ENCODE assay signal across 9 cellular contexts in genomic region chr7:143382791-143383641, GRCh38. TPM values are rescaled to one million over a fixed set of nuclear protein-coding genes. Genes with fewer than 3 reads are reported as not detected.
A peak's percentile ranks its signal among the peaks of the same experiment; 100 is the strongest.
DNase-seq lines count a peak whose midpoint lies in the region; ATAC-seq, FAIRE-seq and TF ChIP-seq lines count a peak whose summit lies in the region.
"Had no signal": no experiment of that assay in that cellular context is flagged by ENCODE, and none has a peak within 500 bp of the region (broad histone marks: within the 10 kb centered on the region; RNA-seq: fewer than 3 reads in every experiment).

No MANE protein-coding gene starts in this region.

- no peak overlapping the region for H2AFZ ChIP-seq in Loucy (ENCODE audit: low read length)
- no peak overlapping the region for H2AFZ ChIP-seq in endothelial cell of umbilical vein (ENCODE audit: low read depth, low read length)

- TF ChIP-seq CTCF in AG04449 (IDR thresholded peaks at IDR 0.05; ENCODE audit: insufficient read depth, low read length, missing control alignments) (no peak), Loucy (conservative IDR thresholded peaks at IDR 0.05; ENCODE audit: low read length) (no peak), endothelial cell of umbilical vein (IDR thresholded peaks at IDR 0.05; ENCODE audit: extremely low read depth in 1 of 2, insufficient read depth in 1 of 2, low read depth in 1 of 2, low read length in 2 of 2) (no peak)

- no TSS peak for BruUV-seq in endothelial cell of umbilical vein (replicated peaks; lab: Mats Ljungman, UMichigan)

- no peaks in the 10 kb centered on the region for H3K27me3 Mint-ChIP-seq in natural killer cell treated with Interleukin-12 subunit alpha and Interleukin-12 subunit beta and Interleukin-15 and Interleukin-18, amount 100 ng/mL, for 72 hours

- H3K4me3 Mint-ChIP-seq in natural killer cell treated with Interleukin-12 subunit alpha and Interleukin-12 subunit beta and Interleukin-15 and Interleukin-18, amount 100 ng/mL, for 72 hours: peak overlapping the region; percentile 94

- DNase-seq in AG04449 (ENCODE audit: low read depth, low spot score) (no peak), endothelial cell of umbilical vein (ENCODE audit: low read depth, low spot score) (no peak), MV-4-11 (lab: John Stamatoyannopoulos, UW) (no peak), globus pallidus (ENCODE audit: low spot score) (no peak)
- DNase-seq in natural killer cell treated with Interleukin-12 subunit alpha and Interleukin-12 subunit beta and Interleukin-15 and Interleukin-18, amount 100 ng/mL, for 72 hours (ENCODE audit: low spot score): peak; percentile 44
- no peak for DNase-seq in activated CD4-positive, CD25-positive, alpha-beta regulatory T cell (lab: John Stamatoyannopoulos, UW)

- POLR2A ChIA-PET in AG04449 (lab: Yijun Ruan, JAX) (interaction anchor here (0.6 to 7.0 kb wide), 3 partner anchors 10 to 1741 kb away, joined by 3 to 104 read pairs (median 3); partner anchors contain the start of gene CASP2), endothelial cell of umbilical vein (lab: Charles Lee) (interaction anchor here (1.0 to 1.9 kb wide), 4 partner anchors 9 to 27 kb away, joined by 3 to 10 read pairs (median 5); no protein-coding TSS in a partner anchor)

- no peaks in the 10 kb centered on the region for H3F3A ChIP-seq in Loucy (ENCODE audit: low read depth)

- H3K9me3 ChIP-seq in Loucy (ENCODE audit: insufficient read depth, low read depth, low read length) (no peaks in the 10 kb centered on the region), endothelial cell of umbilical vein (replicated peaks; ENCODE audit: control insufficient read depth, insufficient read depth, low read length) (no peaks in the 10 kb centered on the region)

- H3K79me2 ChIP-seq in Loucy (ENCODE audit: insufficient read depth, low read length) (peaks cover 99% of the 10 kb centered on the region), endothelial cell of umbilical vein (ENCODE audit: control insufficient read depth, insufficient read depth, low read length) (peaks cover 84% of the 10 kb centered on the region)

- intact Hi-C loops in endothelial cell of umbilical vein (cut with micrococcal nuclease): loop anchor here (1.0 to 5.0 kb wide), 2 partner anchors 8 to 114 kb away; no protein-coding TSS in a partner anchor

- H3K9me2 ChIP-seq in Loucy (replicated peaks; ENCODE audit: low read depth, low read length): no peaks in the 10 kb centered on the region

- H3K9ac ChIP-seq in Loucy (ENCODE audit: low read depth, low read length, poor library complexity, severe bottlenecking) (peak overlapping the region; percentile 100), endothelial cell of umbilical vein (replicated peaks; ENCODE audit: extremely low read depth, insufficient read depth, low read length) (peak overlapping the region; percentile 96)

- H4K20me1 ChIP-seq in Loucy (ENCODE audit: insufficient read depth, low read length, poor library complexity, severe bottlenecking) (peaks cover 49% of the 10 kb centered on the region), endothelial cell of umbilical vein (replicated peaks; ENCODE audit: control insufficient read depth, extremely low read depth, insufficient read depth, low read length) (no peaks in the 10 kb centered on the region)

- peak overlapping the region in 1 of 2 donors; percentile 12 for H3K27ac Mint-ChIP-seq in natural killer cell treated with Interleukin-12 subunit alpha and Interleukin-12 subunit beta and Interleukin-15 and Interleukin-18, amount 100 ng/mL, for 72 hours

- no peaks in the 10 kb centered on the region for H3K9me1 ChIP-seq in endothelial cell of umbilical vein (replicated peaks; ENCODE audit: control insufficient read depth, extremely low read depth, insufficient read depth, low read length)

- ATAC-seq in natural killer cell treated with Interleukin-12 subunit alpha and Interleukin-12 subunit beta and Interleukin-15 and Interleukin-18, amount 100 ng/mL, for 72 hours: no peak
- ATAC-seq in HG02610 (IDR thresholded peaks at IDR 0.05; ENCODE audit: unreplicated experiment): no peak

- H3K4me3 ChIP-seq in AG04449 (ENCODE audit: low read depth, low read length) (peak overlapping the region; percentile 91), Loucy (ENCODE audit: low read length, poor library complexity, severe bottlenecking) (peak overlapping the region; percentile 98), endothelial cell of umbilical vein (replicated peaks in 1 of 3; ENCODE audit: insufficient read depth in 1 of 3, low read depth in 1 of 3, low read length in 3 of 3) (peak overlapping the region; percentile 76 to 94 (median 88))

- peaks cover 71% of the 10 kb centered on the region for H3K4me1 ChIP-seq in Loucy (ENCODE audit: insufficient read depth, low read length, poor library complexity, severe bottlenecking)
- H3K4me1 ChIP-seq in endothelial cell of umbilical vein (ENCODE audit: control insufficient read depth, extremely low read depth, insufficient read depth, low read length): peaks cover 61% of the 10 kb centered on the region

- H3K4me2 ChIP-seq in Loucy (ENCODE audit: low read depth, low read length, poor library complexity, severe bottlenecking) (peak overlapping the region; percentile 97), endothelial cell of umbilical vein (ENCODE audit: insufficient read depth, low read length) (peak overlapping the region; percentile 74)

- peaks cover 21 to 26% of the 10 kb centered on the region in 2 donors for H3K4me1 Mint-ChIP-seq in natural killer cell treated with Interleukin-12 subunit alpha and Interleukin-12 subunit beta and Interleukin-15 and Interleukin-18, amount 100 ng/mL, for 72 hours (ENCODE audit: low read depth in 2 of 2)

- H3K27me3 ChIP-seq in Loucy (ENCODE audit: insufficient read depth, low read length, poor library complexity, severe bottlenecking) (peaks cover 6% of the 10 kb centered on the region), endothelial cell of umbilical vein (ENCODE audit: control insufficient read depth in 2 of 2, insufficient read depth in 2 of 2, low read length in 2 of 2) (no peaks in the 10 kb centered on the region)

- no peaks in the 10 kb centered on the region for H3K36me3 Mint-ChIP-seq in natural killer cell treated with Interleukin-12 subunit alpha and Interleukin-12 subunit beta and Interleukin-15 and Interleukin-18, amount 100 ng/mL, for 72 hours

- TF ChIP-seq POLR2A in endothelial cell of umbilical vein (IDR thresholded peaks at IDR 0.05; ENCODE audit: low read depth, low read length): peak; percentile 64

- H3K9me3 Mint-ChIP-seq in natural killer cell treated with Interleukin-12 subunit alpha and Interleukin-12 subunit beta and Interleukin-15 and Interleukin-18, amount 100 ng/mL, for 72 hours: no peaks in the 10 kb centered on the region

- H3K27ac ChIP-seq in endothelial cell of umbilical vein (ENCODE audit: insufficient read depth, low read depth, low read length): peak overlapping the region; percentile 90

- CTCF ChIA-PET in AG04449 (lab: Yijun Ruan, JAX) (interaction anchor here (0.9 to 2.8 kb wide), 4 partner anchors 10 to 143 kb away, joined by 3 to 17 read pairs (median 8); no protein-coding TSS in a partner anchor), endothelial cell of umbilical vein (lab: Charles Lee) (interaction anchor here (1.0 to 2.2 kb wide), 8 partner anchors 8 to 122 kb away, joined by 3 to 11 read pairs (median 5); no protein-coding TSS in a partner anchor)

- H3K36me3 ChIP-seq in Loucy (ENCODE audit: insufficient read depth, low read length) (peaks cover 3% of the 10 kb centered on the region; the same call in 1 of the 2 replicates), endothelial cell of umbilical vein (ENCODE audit: control insufficient read depth in 2 of 2, extremely low read depth in 1 of 2, insufficient read depth in 2 of 2, low read length in 2 of 2) (peaks cover 8 to 12% of the 10 kb centered on the region in 2 experiments)

- dilution Hi-C loops in endothelial cell of umbilical vein (cut with MboI; ENCODE audit: extremely low pct_ligation_motif_present, low sequenced_read_pairs): loop anchor here (25.0 kb wide), 1 partner anchor 129 kb away; no protein-coding TSS in a partner anchor

- peak; percentile 15 for FAIRE-seq in endothelial cell of umbilical vein (lab: Jason Lieb, UNC)
- FAIRE-seq: endometrium had no signal

RNA-seq across cellular contexts. Expression of gene ZYX, which starts 1.9 kb away (rescaled TPM):
- total RNA-seq in endothelial cell of umbilical vein: 533 and 545 TPM in 2 replicates
- polyA plus RNA-seq in endothelial cell of umbilical vein: 196 TPM in 2 replicates
- polyA plus RNA-seq in endothelial cell of umbilical vein (2011; cell fraction: cytosol; rRNA removed): 195 and 222 TPM in 2 replicates
- 305 and 333 TPM in 2 replicates for polyA plus RNA-seq in endothelial cell of umbilical vein (2011; cell fraction: nucleus; rRNA removed)
- polyA plus RNA-seq in endothelial cell of umbilical vein (2012): 533 and 564 TPM in 2 replicates
- polyA minus RNA-seq in endothelial cell of umbilical vein: 116 and 124 TPM in 2 replicates
- 57.7 TPM for polyA minus RNA-seq in endothelial cell of umbilical vein (2011; cell fraction: cytosol; rRNA and poly(A)+ RNA removed)
- 105 and 154 TPM in 2 replicates for polyA minus RNA-seq in endothelial cell of umbilical vein (2011; cell fraction: nucleus; rRNA and poly(A)+ RNA removed)
- total RNA-seq in natural killer cell treated with Interleukin-12 subunit alpha and Interleukin-12 subunit beta and Interleukin-15 and Interleukin-18, amount 100 ng/mL, for 72 hours: 100 to 1,000 TPM in 1 of 2 donors, 10 to 100 TPM in 1; 81.6 to 114 TPM

RNA-seq across cellular contexts. Expression of gene FAM131B, which starts 20.5 kb away (rescaled TPM):
- 1.4 and 1.6 TPM in 2 replicates for total RNA-seq in endothelial cell of umbilical vein
- polyA plus RNA-seq in endothelial cell of umbilical vein: 1.6 and 1.8 TPM in 2 replicates
- polyA plus RNA-seq in endothelial cell of umbilical vein (2011; cell fraction: cytosol; rRNA removed): 1.7 TPM in 2 replicates
- 1.8 and 2.2 TPM in 2 replicates for polyA plus RNA-seq in endothelial cell of umbilical vein (2011; cell fraction: nucleus; rRNA removed)
- 1.6 and 2.2 TPM in 2 replicates for polyA plus RNA-seq in endothelial cell of umbilical vein (2012)
- 4.4 and 5.9 TPM in 2 replicates for polyA minus RNA-seq in endothelial cell of umbilical vein
- polyA minus RNA-seq in endothelial cell of umbilical vein (2011; cell fraction: cytosol; rRNA and poly(A)+ RNA removed): not detected
- 0.77 and 0.82 TPM in 2 replicates for polyA minus RNA-seq in endothelial cell of umbilical vein (2011; cell fraction: nucleus; rRNA and poly(A)+ RNA removed)
- 1 to 10 TPM; 2.9 TPM for total RNA-seq in natural killer cell treated with Interleukin-12 subunit alpha and Interleukin-12 subunit beta and Interleukin-15 and Interleukin-18, amount 100 ng/mL, for 72 hours

RNA-seq across cellular contexts. Expression of gene EPHA1, which starts 25.6 kb away (rescaled TPM):
- not detected in 2 replicates for total RNA-seq in endothelial cell of umbilical vein
- polyA plus RNA-seq in endothelial cell of umbilical vein: 0.06 and 0.07 TPM in 2 replicates
- 0.01 TPM in 1 of 2 replicates, not detected in the other for polyA plus RNA-seq in endothelial cell of umbilical vein (2011; cell fraction: cytosol; rRNA removed)
- 0.03 and 0.50 TPM in 2 replicates for polyA plus RNA-seq in endothelial cell of umbilical vein (2011; cell fraction: nucleus; rRNA removed)
- 4.1 and 5.5 TPM in 2 replicates for polyA plus RNA-seq in endothelial cell of umbilical vein (2012)
- polyA minus RNA-seq in endothelial cell of umbilical vein: not detected in 2 replicates
- not detected for polyA minus RNA-seq in endothelial cell of umbilical vein (2011; cell fraction: cytosol; rRNA and poly(A)+ RNA removed)
- not detected in 2 replicates for polyA minus RNA-seq in endothelial cell of umbilical vein (2011; cell fraction: nucleus; rRNA and poly(A)+ RNA removed)
- total RNA-seq in natural killer cell treated with Interleukin-12 subunit alpha and Interleukin-12 subunit beta and Interleukin-15 and Interleukin-18, amount 100 ng/mL, for 72 hours: under 1 TPM in 1 of 2 donors, not detected in 1; 0.21 TPM
